Comparison of ENCODE assay signal across 11 cellular contexts in the genomic region with DNA sequence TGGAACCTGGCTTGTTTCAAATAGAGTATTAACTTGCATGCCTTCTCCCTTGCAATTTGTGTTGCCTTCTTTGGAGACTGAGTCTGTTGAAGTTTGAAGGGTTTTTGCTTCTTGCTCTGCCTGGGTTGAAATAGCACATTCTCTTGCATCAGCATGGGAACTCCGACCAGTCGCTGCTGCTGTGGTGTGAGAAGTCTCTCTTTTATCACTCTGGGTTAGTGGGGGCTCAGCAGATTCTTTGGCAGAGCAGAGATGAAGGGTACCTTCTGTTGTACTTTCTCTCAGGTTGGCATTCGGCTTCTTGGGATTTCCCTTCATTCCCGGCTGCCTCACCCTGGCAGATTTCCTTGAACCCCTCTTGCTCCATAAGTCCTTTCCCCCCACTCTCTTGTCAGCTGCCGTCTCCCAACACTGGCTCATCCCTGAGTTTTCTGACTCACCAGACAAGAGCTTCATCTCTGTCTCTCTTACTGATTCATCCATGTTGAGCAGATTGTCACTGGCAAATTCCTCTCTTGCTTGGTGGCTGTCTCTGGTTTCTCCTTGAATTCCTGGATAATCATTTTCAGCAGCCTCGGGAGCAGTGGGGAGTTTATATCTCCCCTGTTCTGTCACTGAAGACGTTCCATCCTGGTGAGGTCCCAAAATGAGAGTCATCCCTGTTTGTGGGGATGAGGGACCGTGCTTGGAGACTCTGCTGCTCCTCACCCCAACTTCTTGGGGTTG. TPM values are rescaled to one million over a fixed set of nuclear protein-coding genes. Genes with fewer than 3 reads are reported as not detected.
DNase-seq lines count a peak whose midpoint lies in the region; ATAC-seq and TF ChIP-seq lines count a peak whose summit lies in the region.
"Had no signal": no experiment of that assay in that cellular context is flagged by ENCODE, and none has a peak within 500 bp of the region (broad histone marks: within the 10 kb centered on the region; RNA-seq: fewer than 3 reads in every experiment).

No MANE protein-coding gene starts in this region.

- peaks cover 27 to 31% of the 10 kb centered on the region in 2 experiments; a peak in 3 of 4 replicates for H3K4me1 ChIP-seq in SK-N-SH (ENCODE audit: control insufficient read depth in 1 of 2, insufficient read depth in 2 of 2, low read depth in 1 of 2, low read length in 1 of 2)
- peaks cover 0 to 6% (median 0%) of the 10 kb centered on the region in 4 donors for H3K4me1 ChIP-seq in stomach

- no peaks in the 10 kb centered on the region for H3K9me3 ChIP-seq in SK-N-SH
- H3K9me3 ChIP-seq in stomach = no peaks in the 10 kb centered on the region

- no peak for TF ChIP-seq POLR2A in stomach (IDR thresholded peaks at IDR 0.05)

- H3K4me2 ChIP-seq in SK-N-SH = peak overlapping the region; percentile 84

- H2AFZ ChIP-seq in SK-N-SH (ENCODE audit: low read depth) = no peak overlapping the region

- H3K9ac ChIP-seq in SK-N-SH = peak overlapping the region; percentile 82

- no peak for TF ChIP-seq RAD21 in SK-N-SH (IDR thresholded peaks at IDR 0.05; ENCODE audit: low read length)

- ATAC-seq in HG03095 (IDR thresholded peaks at IDR 0.05; ENCODE audit: unreplicated experiment) = no peak
- no peak for ATAC-seq in sciatic nerve
- ATAC-seq: activated CD4-positive, CD25-positive, alpha-beta regulatory T cell treated with anti-CD3 and anti-CD28 coated beads, Interleukin-2, amount 50 U/mL, for 24 hours had no signal

- H3K27me3 Mint-ChIP-seq in glutamatergic neuron (ENCODE audit: unreplicated experiment) = peaks cover 2% of the 10 kb centered on the region

- TF ChIP-seq EP300 in SK-N-SH (IDR thresholded peaks at IDR 0.05; ENCODE audit: borderline replicate concordance in 1 of 2, low read depth in 1 of 2, low read length in 1 of 2) (peak in 1 of 2 experiments; percentile 58; a peak in 2 of 4 replicates), stomach (IDR thresholded peaks at IDR 0.05) (no peak)

- intact Hi-C loops in stomach (cut with DNase I; ENCODE audit: low total_unique reads) = no loop called here
- intact Hi-C loops in sciatic nerve (cut with DNase I) = no loop called here

- H3K9me2 ChIP-seq in SK-N-SH = no peaks in the 10 kb centered on the region

- WGBS in SK-N-SH (ENCODE audit: low lambda C conversion rate) = 10% methylated on average over 8 of the region's 8 CpGs
- WGBS in stomach, 5 donors = 54 to 76% (median 66%) methylated on average over 8 of the region's 8 CpGs

- peaks cover 0 to 3% of the 10 kb centered on the region in 2 experiments for H3K36me3 ChIP-seq in SK-N-SH (replicated peaks in 1 of 2; ENCODE audit: control insufficient read depth in 1 of 2, insufficient read depth in 2 of 2, low read length in 1 of 2)
- H3K36me3 ChIP-seq in stomach = no peaks in the 10 kb centered on the region

- H3K36me3 Mint-ChIP-seq in glutamatergic neuron (ENCODE audit: unreplicated experiment) = no peaks in the 10 kb centered on the region

- peak overlapping the region; percentile 41 for H3K4me3 Mint-ChIP-seq in glutamatergic neuron (ENCODE audit: unreplicated experiment)

- CTCF ChIA-PET in SK-N-SH (lab: Yijun Ruan, JAX) = no interaction called here

- H3K27me3 ChIP-seq in SK-N-SH (ENCODE audit: insufficient read depth) (no peaks in the 10 kb centered on the region), stomach (no peaks in the 10 kb centered on the region)

- no peak for TF ChIP-seq CTCF in SK-N-SH (IDR thresholded peaks at IDR 0.05)
- TF ChIP-seq CTCF in glutamatergic neuron (IDR thresholded peaks at IDR 0.05; ENCODE audit: partially characterized antibody, unreplicated experiment) = no peak
- TF ChIP-seq CTCF in stomach (IDR thresholded peaks at IDR 0.05) = no peak

- no peaks in the 10 kb centered on the region for H4K20me1 ChIP-seq in SK-N-SH (ENCODE audit: insufficient read depth)

- peak overlapping the region; percentile 43 for H3K27ac Mint-ChIP-seq in glutamatergic neuron (ENCODE audit: unreplicated experiment)

- H3K4me3 ChIP-seq in SK-N-SH (ENCODE audit: low read depth in 2 of 2, low read length in 1 of 2) (peak overlapping the region; percentile 45 to 67; a peak in 3 of 4 replicates), stomach (no peak overlapping the region)

- H3K4me1 Mint-ChIP-seq in glutamatergic neuron (ENCODE audit: low read depth, unreplicated experiment) = peaks cover 29% of the 10 kb centered on the region

- POLR2A ChIA-PET in SK-N-SH (lab: Yijun Ruan, JAX) = no interaction called here

- H3K79me2 ChIP-seq in SK-N-SH (ENCODE audit: insufficient read depth) = peaks cover 49% of the 10 kb centered on the region

- peaks cover 2% of the 10 kb centered on the region for H3K9me3 Mint-ChIP-seq in glutamatergic neuron (ENCODE audit: unreplicated experiment)

- H3F3A ChIP-seq in SK-N-SH (replicated peaks; ENCODE audit: insufficient read depth) = peaks cover 57% of the 10 kb centered on the region

- H3K27ac ChIP-seq in SK-N-SH (ENCODE audit: low read depth in 2 of 2, low read length in 1 of 2) = peak overlapping the region; percentile 85 to 95
- H3K27ac ChIP-seq in stomach = no peak overlapping the region

- DNase-seq in H4 (ENCODE audit: low spot score) (peak; percentile 36), SK-N-SH (no peak), glutamatergic neuron (no peak), renal cortical epithelial cell (ENCODE audit: low read depth) (peak; percentile 82), stomach (no peak), sciatic nerve (ENCODE audit: low spot score) (no peak), DMS114 treated with DMSO at 0.1 percent for 48 hours (lab: John Stamatoyannopoulos, UW; ENCODE audit: unreplicated experiment) (no peak)
- DNase-seq: NCI-H510A, nucleus accumbens had no signal

TF ChIP-seq in SK-N-SH, 30 proteins besides CTCF, POLR2A, EP300 and RAD21:
- TF ChIP-seq, protein P1, sequence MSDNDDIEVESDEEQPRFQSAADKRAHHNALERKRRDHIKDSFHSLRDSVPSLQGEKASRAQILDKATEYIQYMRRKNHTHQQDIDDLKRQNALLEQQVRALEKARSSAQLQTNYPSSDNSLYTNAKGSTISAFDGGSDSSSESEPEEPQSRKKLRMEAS (IDR thresholded peaks at IDR 0.05; ENCODE audit: low read depth) = peak; percentile 39
- TF ChIP-seq TCF12 (IDR thresholded peaks at IDR 0.05) = peak; percentile 79
- TF ChIP-seq EZH2phosphoT487 (IDR thresholded peaks at IDR 0.05; ENCODE audit: borderline replicate concordance, low read depth) = no peak
- TF ChIP-seq YY1 (IDR thresholded peaks at IDR 0.05; ENCODE audit: low read depth) = peak; percentile 52; the same call in 1 of the 2 replicates
- no peak for TF ChIP-seq SIN3A (IDR thresholded peaks at IDR 0.05; ENCODE audit: borderline replicate concordance, low read depth, low read length)
- no peak for TF ChIP-seq SMC3 (IDR thresholded peaks at IDR 0.05; ENCODE audit: low read depth, low read length)
- TF ChIP-seq TEAD4 (IDR thresholded peaks at IDR 0.05; ENCODE audit: borderline replicate concordance, insufficient read depth) = peak; percentile 52; the same call in 1 of the 2 replicates
- TF ChIP-seq ELF1 (IDR thresholded peaks at IDR 0.05) = no peak
- TF ChIP-seq NFIC (IDR thresholded peaks at IDR 0.05; ENCODE audit: borderline replicate concordance) = no peak; the same call in 1 of the 2 replicates
- TF ChIP-seq FOSL2 (IDR thresholded peaks at IDR 0.05; ENCODE audit: borderline replicate concordance, low read depth) = peak; percentile 94
- TF ChIP-seq NRF1 (IDR thresholded peaks at IDR 0.05; ENCODE audit: low read depth, low read length) = no peak
- peak; percentile 82 for TF ChIP-seq JUND (IDR thresholded peaks at IDR 0.05)
- TF ChIP-seq POLR2AphosphoS5 (IDR thresholded peaks at IDR 0.05; ENCODE audit: low read depth, low read length) = peak; percentile 43; the same call in 1 of the 2 replicates
- no peak for TF ChIP-seq GATA2 (CRISPR knock-in tag; IDR thresholded peaks at IDR 0.05)
- TF ChIP-seq CHD2 (IDR thresholded peaks at IDR 0.05; ENCODE audit: low read length, partially characterized antibody) = no peak
- TF ChIP-seq, protein P2, sequence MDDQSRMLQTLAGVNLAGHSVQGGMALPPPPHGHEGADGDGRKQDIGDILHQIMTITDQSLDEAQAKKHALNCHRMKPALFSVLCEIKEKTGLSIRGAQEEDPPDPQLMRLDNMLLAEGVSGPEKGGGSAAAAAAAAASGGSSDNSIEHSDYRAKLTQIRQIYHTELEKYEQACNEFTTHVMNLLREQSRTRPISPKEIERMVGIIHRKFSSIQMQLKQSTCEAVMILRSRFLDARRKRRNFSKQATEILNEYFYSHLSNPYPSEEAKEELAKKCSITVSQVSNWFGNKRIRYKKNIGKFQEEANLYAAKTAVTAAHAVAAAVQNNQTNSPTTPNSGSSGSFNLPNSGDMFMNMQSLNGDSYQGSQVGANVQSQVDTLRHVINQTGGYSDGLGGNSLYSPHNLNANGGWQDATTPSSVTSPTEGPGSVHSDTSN (IDR thresholded peaks at IDR 0.05) = peak; percentile 87
- TF ChIP-seq FOXJ3 (CRISPR knock-in tag; IDR thresholded peaks at IDR 0.05) = no peak
TF ChIP-seq in SK-N-SH: peak in this region for 8.

RNA-seq across cellular contexts. Expression of a gene that starts 49.9 kb away (rescaled TPM):
- 19.0 and 25.3 TPM in 2 replicates for total RNA-seq in H4 (2014; rRNA removed; shearing (Covaris generic))
- polyA plus RNA-seq in SK-N-SH (2012; rRNA removed) (8.9 and 17.5 TPM in 2 replicates), stomach (under 1 TPM in 2 of 3 donors, not detected in 1; 0.19 to 0.33 TPM)
- 5.1 and 5.2 TPM in 2 replicates for polyA plus RNA-seq in SK-N-SH (2012; cell fraction: cytosol; rRNA removed)
- polyA plus RNA-seq in SK-N-SH (2012; cell fraction: nucleus; rRNA removed) = 34.0 and 60.6 TPM in 2 replicates
- total RNA-seq in glutamatergic neuron (ENCODE audit: unreplicated experiment) (0.37 TPM), renal cortical epithelial cell (34.8 and 124 TPM in 2 replicates), stomach (10 to 100 TPM in 3 of 5 donors, 1 to 10 TPM in 1, not detected in 1; 3.5 to 28.6 (median 17.4) TPM), sciatic nerve (0.09 TPM)

Comparison
In these comparisons a context has a peak if more than half of its experiments do, and no peak if none do; other contexts are left out.
1. DNase-seq: peak in H4 (single experiment) and renal cortical epithelial cell (single experiment); none in SK-N-SH (single experiment), glutamatergic neuron (single experiment), stomach (single experiment), sciatic nerve (single experiment) and DMS114 treated with DMSO at 0.1 percent for 48 hours (single experiment).
2. H3K27ac ChIP-seq: peak in SK-N-SH (2 of 2); none in stomach (0 of 5).
3. H3K4me3 ChIP-seq: peak in SK-N-SH (2 of 2); none in stomach (0 of 4).